ENCODE assay signal across 22 cellular contexts in the genomic region with DNA sequence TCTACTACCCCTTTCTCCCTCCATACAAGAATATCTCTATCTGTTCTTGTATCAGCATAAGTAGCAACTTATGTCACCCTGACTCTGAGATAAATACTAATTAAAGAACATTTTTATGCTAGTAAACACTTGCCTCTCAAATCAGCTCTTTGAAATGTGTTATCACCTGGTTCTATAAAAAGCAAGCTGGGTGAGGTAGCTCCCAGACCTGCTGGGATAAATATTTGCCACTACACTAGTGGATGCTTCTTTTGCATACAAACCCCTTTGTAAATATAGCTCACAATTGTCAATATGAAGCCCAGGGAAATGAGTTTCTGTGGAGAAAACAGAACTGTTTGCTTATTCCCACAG.
DNase-seq lines count a peak whose midpoint lies in the region; ATAC-seq, FAIRE-seq and TF ChIP-seq lines count a peak whose summit lies in the region.
"Had no signal": no experiment of that assay in that cellular context is flagged by ENCODE, and none has a peak within 500 bp of the region (broad histone marks: within the 10 kb centered on the region; RNA-seq: fewer than 3 reads in every experiment).

No MANE protein-coding gene starts in this region.

- peak overlapping the region; percentile 71 for H3K27ac Mint-ChIP-seq in endothelial cell (ENCODE audit: unreplicated experiment)
- no peak overlapping the region for H3K27ac Mint-ChIP-seq in CD4-positive, alpha-beta memory T cell
- H3K27ac Mint-ChIP-seq: CD4-positive, CD25-positive, alpha-beta regulatory T cell; naive B cell; stimulated activated memory B cell treated with anti-CD40 and anti-IgM and Interleukin-4, amounts not matched to agents 10 μg/mL and 1 μg/mL and 100 μg/mL, for 72 hours; type B pancreatic cell had no signal

- peak overlapping the region; percentile 83 to 84 for H3K27ac ChIP-seq in A549
- H3K27ac ChIP-seq in osteoblast (ENCODE audit: low read depth, low read length): no peak overlapping the region
- no peak overlapping the region for H3K27ac ChIP-seq in CD4-positive, alpha-beta memory T cell (ENCODE audit: low read depth, low read length)
- H3K27ac ChIP-seq in testis: no peak overlapping the region
- H3K27ac ChIP-seq: psoas muscle, SK-N-MC had no signal

- H4K20me1 ChIP-seq in osteoblast (ENCODE audit: insufficient read depth, low read length): no peaks in the 10 kb centered on the region

- H3K4me2 ChIP-seq in A549 (peak overlapping the region; percentile 76), osteoblast (ENCODE audit: insufficient read depth, low read length) (no peak overlapping the region)

- TF ChIP-seq RAD21 in A549 (conservative IDR thresholded peaks at IDR 0.05 in 1 of 2, IDR thresholded peaks at IDR 0.05 in 1 of 2): no peak

- H3K79me2 ChIP-seq in osteoblast (ENCODE audit: insufficient read depth, low read length): no peaks in the 10 kb centered on the region

- POLR2A ChIA-PET in A549 (lab: Yijun Ruan, JAX): interaction anchor here (1.3 kb wide), 1 partner anchor 10 kb away, joined by 6 read pairs; no protein-coding TSS in a partner anchor
- POLR2A ChIA-PET in CD4-positive, alpha-beta memory T cell (lab: Charles Lee; ENCODE audit: partially characterized antibody): no interaction called here

- H3K36me3 Mint-ChIP-seq in endothelial cell (ENCODE audit: low read depth, unreplicated experiment): no peaks in the 10 kb centered on the region
- H3K36me3 Mint-ChIP-seq in CD4-positive, alpha-beta memory T cell: no peaks in the 10 kb centered on the region
- H3K36me3 Mint-ChIP-seq: CD4-positive, CD25-positive, alpha-beta regulatory T cell; naive B cell; stimulated activated memory B cell treated with anti-CD40 and anti-IgM and Interleukin-4, amounts not matched to agents 10 μg/mL and 1 μg/mL and 100 μg/mL, for 72 hours; type B pancreatic cell had no signal

- H3K27me3 Mint-ChIP-seq in endothelial cell (ENCODE audit: unreplicated experiment): no peaks in the 10 kb centered on the region
- peaks cover 0 to 1% of the 10 kb centered on the region in 2 donors for H3K27me3 Mint-ChIP-seq in CD4-positive, alpha-beta memory T cell
- H3K27me3 Mint-ChIP-seq: CD4-positive, CD25-positive, alpha-beta regulatory T cell; naive B cell; stimulated activated memory B cell treated with anti-CD40 and anti-IgM and Interleukin-4, amounts not matched to agents 10 μg/mL and 1 μg/mL and 100 μg/mL, for 72 hours; type B pancreatic cell had no signal

- peaks cover 9% of the 10 kb centered on the region for H3K4me1 Mint-ChIP-seq in endothelial cell (ENCODE audit: unreplicated experiment)
- no peaks in the 10 kb centered on the region for H3K4me1 Mint-ChIP-seq in CD4-positive, alpha-beta memory T cell
- H3K4me1 Mint-ChIP-seq: CD4-positive, CD25-positive, alpha-beta regulatory T cell; naive B cell; stimulated activated memory B cell treated with anti-CD40 and anti-IgM and Interleukin-4, amounts not matched to agents 10 μg/mL and 1 μg/mL and 100 μg/mL, for 72 hours had no signal

- no peaks in the 10 kb centered on the region for H3K9me3 Mint-ChIP-seq in endothelial cell (ENCODE audit: unreplicated experiment)
- H3K9me3 Mint-ChIP-seq in CD4-positive, alpha-beta memory T cell: no peaks in the 10 kb centered on the region
- H3K9me3 Mint-ChIP-seq: naive B cell; stimulated activated memory B cell treated with anti-CD40 and anti-IgM and Interleukin-4, amounts not matched to agents 10 μg/mL and 1 μg/mL and 100 μg/mL, for 72 hours; type B pancreatic cell had no signal

- TF ChIP-seq POLR2A in A549 (IDR thresholded peaks at IDR 0.05; ENCODE audit: low read length): no peak
- no peak for TF ChIP-seq POLR2A in erythroblast (IDR thresholded peaks at IDR 0.05; ENCODE audit: low read length)
- no peak for TF ChIP-seq POLR2A in testis (IDR thresholded peaks at IDR 0.05)

- DNase-seq in A549 (ENCODE audit: low read depth in 1 of 2, low spot score in 1 of 2): no peak
- DNase-seq in NCI-H748 (lab: John Stamatoyannopoulos, UW; ENCODE audit: unreplicated experiment): peak; percentile 92
- no peak for DNase-seq in endothelial cell (ENCODE audit: low spot score)
- DNase-seq in osteoblast (ENCODE audit: insufficient read length, low spot score, missing footprints): no peak
- no peak for DNase-seq in CD4-positive, alpha-beta memory T cell
- DNase-seq in erythroblast (lab: John Stamatoyannopoulos, UW): no peak
- no peak for DNase-seq in testis
- DNase-seq: activated gamma-delta T cell treated with Interleukin-2 at 50 U/mL for 16 hours; CD4-positive, CD25-positive, alpha-beta regulatory T cell; cortex of kidney; gastrocnemius medialis; naive B cell; NCI-H1694 treated with DMSO at 0.1 percent for 48 hours; NCI-H510A treated with DMSO at 0.1 percent for 48 hours; psoas muscle; stimulated activated CD4-positive, alpha-beta T cell treated with anti-CD3 and anti-CD28 coated beads, Interleukin-12 subunit alpha, Interleukin-12 subunit beta, amount 100 ng/mL, for 4 hours; T-helper 9 cell had no signal

- ATAC-seq in A549 (peak; percentile 22 to 57; a peak in 3 of 6 replicates), GM21619 (IDR thresholded peaks at IDR 0.05; ENCODE audit: unreplicated experiment) (no peak)
- ATAC-seq: gastrocnemius medialis; left lobe of liver; stimulated activated memory B cell treated with anti-CD40 and anti-IgM and Interleukin-4, amounts not matched to agents 10 μg/mL and 1 μg/mL and 100 μg/mL, for 72 hours had no signal

- H2AFZ ChIP-seq in osteoblast (ENCODE audit: low read length): peak overlapping the region; percentile 37

- H3K4me1 ChIP-seq in A549: peaks cover 50% of the 10 kb centered on the region
- H3K4me1 ChIP-seq in osteoblast (ENCODE audit: insufficient read depth, low read length): no peaks in the 10 kb centered on the region
- H3K4me1 ChIP-seq in CD4-positive, alpha-beta memory T cell (ENCODE audit: insufficient read depth, low read length): no peaks in the 10 kb centered on the region
- H3K4me1 ChIP-seq in testis: no peaks in the 10 kb centered on the region

- intact Hi-C loops in CD4-positive, alpha-beta memory T cell (cut with micrococcal nuclease): no loop called here
- intact Hi-C loops in testis (cut with DNase I; ENCODE audit: low total_unique reads): no loop called here

- no peaks in the 10 kb centered on the region for H3K36me3 ChIP-seq in osteoblast (ENCODE audit: insufficient read depth, low read length)
- H3K36me3 ChIP-seq in CD4-positive, alpha-beta memory T cell (ENCODE audit: insufficient read depth, low read length): no peaks in the 10 kb centered on the region
- H3K36me3 ChIP-seq in testis (ENCODE audit: low read depth, missing control alignments): no peaks in the 10 kb centered on the region
- H3K36me3 ChIP-seq: gastrocnemius medialis had no signal

- no peak for FAIRE-seq in A549 (lab: Jason Lieb, UNC)

- CTCF ChIA-PET in A549 (lab: Yijun Ruan, JAX): interaction anchor here (0.9 to 1.6 kb wide), 5 partner anchors 9 to 829 kb away, joined by 3 to 6 read pairs (median 4); no protein-coding TSS in a partner anchor
- CTCF ChIA-PET in CD4-positive, alpha-beta memory T cell (lab: Charles Lee; ENCODE audit: partially characterized antibody): interaction anchor here (1.3 kb wide), 1 partner anchor 16 kb away, joined by 3 read pairs; no protein-coding TSS in a partner anchor

- no peak overlapping the region for H3K4me3 ChIP-seq in A549
- H3K4me3 ChIP-seq in osteoblast (ENCODE audit: insufficient read depth, low read length): no peak overlapping the region
- no peak overlapping the region for H3K4me3 ChIP-seq in CD4-positive, alpha-beta memory T cell (ENCODE audit: low read length in 2 of 2)
- no peak overlapping the region for H3K4me3 ChIP-seq in testis
- H3K4me3 ChIP-seq: gastrocnemius medialis, psoas muscle, SK-N-MC had no signal

- TF ChIP-seq EP300 in A549 (IDR thresholded peaks at IDR 0.05): no peak

- H3K27me3 ChIP-seq in osteoblast (ENCODE audit: insufficient read depth, low read length) (no peaks in the 10 kb centered on the region), testis (no peaks in the 10 kb centered on the region)
- H3K27me3 ChIP-seq in CD4-positive, alpha-beta memory T cell (ENCODE audit: insufficient read depth, low read length): no peaks in the 10 kb centered on the region
- H3K27me3 ChIP-seq: gastrocnemius medialis had no signal

- H3K9me3 ChIP-seq in A549 (no peaks in the 10 kb centered on the region), osteoblast (ENCODE audit: low read depth, low read length) (no peaks in the 10 kb centered on the region), testis (no peaks in the 10 kb centered on the region)
- H3K9me3 ChIP-seq in CD4-positive, alpha-beta memory T cell (ENCODE audit: control insufficient read depth in 1 of 2, low read length in 2 of 2): no peaks in the 10 kb centered on the region
- H3K9me3 ChIP-seq: gastrocnemius medialis, psoas muscle had no signal

- no peak for TF ChIP-seq CTCF in A549 (IDR thresholded peaks at IDR 0.05)
- no peak for TF ChIP-seq CTCF in endothelial cell (IDR thresholded peaks at IDR 0.05; ENCODE audit: unreplicated experiment)
- no peak for TF ChIP-seq CTCF in osteoblast (IDR thresholded peaks at IDR 0.05; ENCODE audit: extremely low read depth, low read depth, low read length)
- no peak for TF ChIP-seq CTCF in testis (IDR thresholded peaks at IDR 0.05)

- H3K4me3 Mint-ChIP-seq in endothelial cell (ENCODE audit: unreplicated experiment): no peak overlapping the region
- H3K4me3 Mint-ChIP-seq in CD4-positive, alpha-beta memory T cell: no peak overlapping the region
- H3K4me3 Mint-ChIP-seq: CD4-positive, CD25-positive, alpha-beta regulatory T cell; naive B cell; stimulated activated memory B cell treated with anti-CD40 and anti-IgM and Interleukin-4, amounts not matched to agents 10 μg/mL and 1 μg/mL and 100 μg/mL, for 72 hours; type B pancreatic cell had no signal

TF ChIP-seq in A549, 52 proteins besides CTCF, POLR2A, EP300 and RAD21:
- TF ChIP-seq FOXS1 (CRISPR knock-in tag; IDR thresholded peaks at IDR 0.05) (no peak), HOXA7 (CRISPR knock-in tag; IDR thresholded peaks at IDR 0.05) (no peak), ESRRA (IDR thresholded peaks at IDR 0.05; ENCODE audit: borderline replicate concordance, low read length) (no peak)

Comparison
In these comparisons a context has a peak if more than half of its experiments do, and no peak if none do; other contexts are left out.
1. H3K27ac ChIP-seq: peak in A549 (2 of 2); none in osteoblast (single experiment), CD4-positive, alpha-beta memory T cell (single experiment) and testis (0 of 2).